Comparison of ENCODE assay signal across 22 cellular contexts in the genomic region with DNA sequence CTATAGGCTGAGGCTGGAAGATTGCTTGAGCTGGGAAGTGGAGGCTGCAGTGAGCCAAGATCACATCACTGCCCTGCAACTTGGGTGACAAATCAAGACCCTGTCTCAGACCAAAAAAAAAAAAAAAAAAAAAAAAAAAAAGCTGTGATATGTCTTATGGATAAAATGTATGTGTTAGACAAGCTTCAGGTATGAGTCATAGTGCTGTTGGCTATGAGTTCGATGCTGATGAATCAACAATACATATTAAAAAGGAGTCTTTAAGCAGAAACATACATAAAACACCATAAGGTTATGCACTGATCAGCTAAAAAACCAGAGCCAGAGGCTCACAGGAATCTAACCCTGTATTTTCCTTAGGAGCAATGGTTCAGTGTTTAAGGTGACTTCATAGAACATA.
"Had no signal": no experiment of that assay in that cellular context is flagged by ENCODE, and none has a peak within 500 bp of the region (broad histone marks: within the 10 kb centered on the region; RNA-seq: fewer than 3 reads in every experiment).

No MANE protein-coding gene starts in this region.

- H3K36me3 Mint-ChIP-seq: naive thymus-derived CD4-positive, alpha-beta T cell; neural progenitor cell had no signal

- H3K9ac ChIP-seq: neural progenitor cell had no signal

- H2AFZ ChIP-seq: neural progenitor cell had no signal

- H3K9me3 Mint-ChIP-seq: activated CD4-positive, alpha-beta T cell treated with anti-CD3 and anti-CD28 coated beads, Interleukin-2, amount 10 ng/mL, durations not matched to agents 7 days and 5 days; neural progenitor cell; T-helper 1 cell treated with Interleukin-12 subunit alpha and Interleukin-12 subunit beta and Interleukin-4 antibody, amounts not matched to agents 30 μg/mL and 1 μg/mL, for 36 hours had no signal

- H3K36me3 ChIP-seq: ascending aorta, esophagus squamous epithelium, neural progenitor cell, prostate gland, right atrium auricular region, transverse colon, vagina had no signal

- H3K4me3 ChIP-seq: ascending aorta, esophagus squamous epithelium, neural progenitor cell, prostate gland, right atrium auricular region, transverse colon, vagina had no signal

- H3K27me3 ChIP-seq: ascending aorta, esophagus squamous epithelium, neural progenitor cell, right atrium auricular region, transverse colon, vagina had no signal

- H3K27ac ChIP-seq: ascending aorta, esophagus squamous epithelium, neural progenitor cell, prostate gland, right atrium auricular region, transverse colon, vagina had no signal

- H3K4me2 ChIP-seq: neural progenitor cell had no signal

- DNase-seq: activated CD4-positive, alpha-beta T cell treated with anti-CD3 and anti-CD28 coated beads, Interleukin-2, amount 10 ng/mL, durations not matched to agents 7 days and 5 days; activated CD8-positive, alpha-beta T cell treated with anti-CD3 and anti-CD28 coated beads, Interleukin-2, amount 10 ng/mL, durations not matched to agents 7 days and 5 days; activated effector memory CD4-positive, alpha-beta T cell treated with Interleukin-2 at 50 U/mL for 16 hours; activated naive CD4-positive, alpha-beta T cell treated with anti-CD3 and anti-CD28 coated beads, Interleukin-2, amount 50 U/mL, for 16 hours; activated T-cell treated with anti-CD3 and anti-CD28 coated beads, Interleukin-2, amount 50 U/mL, for 48 hours; effector CD4-positive, alpha-beta T cell; esophagus squamous epithelium; left cardiac atrium; mesendoderm; naive thymus-derived CD4-positive, alpha-beta T cell; stimulated activated CD4-positive, alpha-beta T cell treated with anti-CD3 and anti-CD28 coated beads, Interleukin-12 subunit alpha, Interleukin-12 subunit beta, amount 100 ng/mL, for 4 hours; stimulated activated CD4-positive, alpha-beta T cell treated with anti-CD3 and anti-CD28 coated beads, Interleukin-1b, Interleukin-23, amount 100 ng/mL, for 48 hours; stimulated activated naive CD8-positive, alpha-beta T cell treated with anti-CD3 and anti-CD28 coated beads, Interleukin-15, Interleukin-2, amounts not matched to agents 100 U/mL and 50 U/mL, for 24 hours; substantia nigra; transverse colon had no signal

- ATAC-seq: activated CD4-positive, CD25-positive, alpha-beta regulatory T cell treated with anti-CD3 and anti-CD28 coated beads, Interleukin-2, amount 50 U/mL, for 24 hours; activated CD8-positive, alpha-beta T cell treated with anti-CD3 and anti-CD28 coated beads, Interleukin-2, amount 10 ng/mL, durations not matched to agents 7 days and 5 days; left cardiac atrium; naive thymus-derived CD4-positive, alpha-beta T cell; stimulated activated naive CD8-positive, alpha-beta T cell treated with anti-CD3 and anti-CD28 coated beads, Interleukin-15, Interleukin-2, amounts not matched to agents 100 U/mL and 50 U/mL, for 24 hours had no signal

- H3K4me1 ChIP-seq: ascending aorta, neural progenitor cell, prostate gland, transverse colon had no signal

- H3K27me3 Mint-ChIP-seq: activated CD4-positive, alpha-beta T cell treated with anti-CD3 and anti-CD28 coated beads, Interleukin-2, amount 10 ng/mL, durations not matched to agents 7 days and 5 days; naive thymus-derived CD4-positive, alpha-beta T cell had no signal

- H3K9me3 ChIP-seq: ascending aorta, esophagus squamous epithelium, prostate gland, right atrium auricular region, transverse colon, vagina had no signal

- H3K4me1 Mint-ChIP-seq: activated CD4-positive, alpha-beta T cell treated with anti-CD3 and anti-CD28 coated beads, Interleukin-2, amount 10 ng/mL, durations not matched to agents 7 days and 5 days; naive thymus-derived CD4-positive, alpha-beta T cell had no signal

- H3K27ac Mint-ChIP-seq: activated CD4-positive, alpha-beta T cell treated with anti-CD3 and anti-CD28 coated beads, Interleukin-2, amount 10 ng/mL, durations not matched to agents 7 days and 5 days; activated CD8-positive, alpha-beta T cell treated with anti-CD3 and anti-CD28 coated beads, Interleukin-2, amount 10 ng/mL, durations not matched to agents 7 days and 5 days; naive thymus-derived CD4-positive, alpha-beta T cell; neural progenitor cell; T-helper 1 cell treated with Interleukin-12 subunit alpha and Interleukin-12 subunit beta and Interleukin-4 antibody, amounts not matched to agents 30 μg/mL and 1 μg/mL, for 36 hours had no signal

- H3K4me3 Mint-ChIP-seq: activated CD4-positive, alpha-beta T cell treated with anti-CD3 and anti-CD28 coated beads, Interleukin-2, amount 10 ng/mL, durations not matched to agents 7 days and 5 days; activated CD8-positive, alpha-beta T cell treated with anti-CD3 and anti-CD28 coated beads, Interleukin-2, amount 10 ng/mL, durations not matched to agents 7 days and 5 days; naive thymus-derived CD4-positive, alpha-beta T cell; neural progenitor cell; T-helper 1 cell treated with Interleukin-12 subunit alpha and Interleukin-12 subunit beta and Interleukin-4 antibody, amounts not matched to agents 30 μg/mL and 1 μg/mL, for 36 hours had no signal
